10 cellular contexts compared by ENCODE assay signal in genomic region chr5:94969174-94969573, GRCh38.
DNase-seq lines count a peak whose midpoint lies in the region; TF ChIP-seq lines count a peak whose summit lies in the region.
"Had no signal": no experiment of that assay in that cellular context is flagged by ENCODE, and none has a peak within 500 bp of the region (broad histone marks: within the 10 kb centered on the region; RNA-seq: fewer than 3 reads in every experiment).

No MANE protein-coding gene starts in this region.

- no peak overlapping the region for H3K4me3 Mint-ChIP-seq in endodermal cell
- H3K4me3 Mint-ChIP-seq in activated naive CD4-positive, alpha-beta T cell treated with anti-CD3 and anti-CD28 coated beads, Interleukin-2, amount 10 ng/mL, durations not matched to agents 7 days and 5 days = no peak overlapping the region
- H3K4me3 Mint-ChIP-seq: activated naive CD8-positive, alpha-beta T cell treated with anti-CD3 and anti-CD28 coated beads for 36 hours had no signal

- no peak overlapping the region for H3K27ac ChIP-seq in endodermal cell (ENCODE audit: low read depth, low read length)
- H3K27ac ChIP-seq: upper lobe of left lung had no signal

- CTCF ChIA-PET in activated naive CD4-positive, alpha-beta T cell treated with anti-CD3 and anti-CD28 coated beads, Interleukin-2, amount 10 ng/mL, durations not matched to agents 7 days and 5 days (lab: Charles Lee) = interaction anchor here (0.8 to 1.4 kb wide), 6 partner anchors 9 to 292 kb away, joined by 3 to 5 read pairs (median 3); no protein-coding TSS in a partner anchor

- no peaks in the 10 kb centered on the region for H3K9me3 Mint-ChIP-seq in endodermal cell
- H3K9me3 Mint-ChIP-seq in activated naive CD4-positive, alpha-beta T cell treated with anti-CD3 and anti-CD28 coated beads, Interleukin-2, amount 10 ng/mL, durations not matched to agents 7 days and 5 days = no peaks in the 10 kb centered on the region

- H3K27me3 Mint-ChIP-seq in endodermal cell (ENCODE audit: insufficient read depth) = no peaks in the 10 kb centered on the region
- no peaks in the 10 kb centered on the region for H3K27me3 Mint-ChIP-seq in activated naive CD4-positive, alpha-beta T cell treated with anti-CD3 and anti-CD28 coated beads, Interleukin-2, amount 10 ng/mL, durations not matched to agents 7 days and 5 days
- H3K27me3 Mint-ChIP-seq: activated naive CD8-positive, alpha-beta T cell treated with anti-CD3 and anti-CD28 coated beads for 36 hours had no signal

- H3K4me3 ChIP-seq in AG10803 (ENCODE audit: low read length) = no peak overlapping the region
- no peak overlapping the region for H3K4me3 ChIP-seq in endodermal cell (ENCODE audit: low read length)
- H3K4me3 ChIP-seq: upper lobe of left lung had no signal

- 34% methylated on average over 3 of the region's 3 CpGs; no CpG with 5 or more reads in 1 of the 2 experiments for WGBS in endodermal cell (ENCODE audit: insufficient coverage in 1 of 2, insufficient read length in 1 of 2), 2 experiments

- no peaks in the 10 kb centered on the region for H3K9me3 ChIP-seq in endodermal cell (ENCODE audit: control insufficient read depth, low read length)
- H3K9me3 ChIP-seq: upper lobe of left lung had no signal

- no peaks in the 10 kb centered on the region for H3K4me1 Mint-ChIP-seq in endodermal cell
- H3K4me1 Mint-ChIP-seq in activated naive CD4-positive, alpha-beta T cell treated with anti-CD3 and anti-CD28 coated beads, Interleukin-2, amount 10 ng/mL, durations not matched to agents 7 days and 5 days = no peaks in the 10 kb centered on the region
- H3K4me1 Mint-ChIP-seq: activated naive CD8-positive, alpha-beta T cell treated with anti-CD3 and anti-CD28 coated beads for 36 hours had no signal

- DNase-seq in AG10803 (ENCODE audit: low read depth) (peak; percentile 4), GM20000 (ENCODE audit: low spot score) (peak; percentile 13), NCI-H1694 (lab: John Stamatoyannopoulos, UW) (peak; percentile 27), endodermal cell (no peak), LoVo (ENCODE audit: low spot score) (no peak), T-helper 9 cell (no peak), NCI-H1092 treated with DMSO at 0.1 percent for 48 hours (lab: John Stamatoyannopoulos, UW) (no peak)
- no peak for DNase-seq in activated naive CD4-positive, alpha-beta T cell treated with anti-CD3 and anti-CD28 coated beads, Interleukin-2, amount 10 ng/mL, durations not matched to agents 7 days and 5 days
- DNase-seq: activated naive CD8-positive, alpha-beta T cell treated with anti-CD3 and anti-CD28 coated beads for 36 hours; upper lobe of left lung had no signal

- no peak overlapping the region for H3K9ac ChIP-seq in endodermal cell (ENCODE audit: extremely low read depth, low read length, poor library complexity, severe bottlenecking)

- H3K27ac Mint-ChIP-seq in endodermal cell = no peak overlapping the region
- H3K27ac Mint-ChIP-seq in activated naive CD4-positive, alpha-beta T cell treated with anti-CD3 and anti-CD28 coated beads, Interleukin-2, amount 10 ng/mL, durations not matched to agents 7 days and 5 days = no peak overlapping the region
- H3K27ac Mint-ChIP-seq: activated naive CD8-positive, alpha-beta T cell treated with anti-CD3 and anti-CD28 coated beads for 36 hours had no signal

- peak; percentile 40 for TF ChIP-seq CTCF in AG10803 (conservative IDR thresholded peaks at IDR 0.05; ENCODE audit: low read length)
- no peak for TF ChIP-seq CTCF in GM20000 (IDR thresholded peaks at IDR 0.05; ENCODE audit: extremely low read depth, missing control alignments)
- peak; percentile 48 for TF ChIP-seq CTCF in endodermal cell (conservative IDR thresholded peaks at IDR 0.05)

- H3K36me3 Mint-ChIP-seq in endodermal cell (ENCODE audit: low read depth) = no peaks in the 10 kb centered on the region
- H3K36me3 Mint-ChIP-seq in activated naive CD4-positive, alpha-beta T cell treated with anti-CD3 and anti-CD28 coated beads, Interleukin-2, amount 10 ng/mL, durations not matched to agents 7 days and 5 days = no peaks in the 10 kb centered on the region
- H3K36me3 Mint-ChIP-seq: activated naive CD8-positive, alpha-beta T cell treated with anti-CD3 and anti-CD28 coated beads for 36 hours had no signal

- H3K4me1 ChIP-seq in endodermal cell (ENCODE audit: control insufficient read depth, insufficient read depth, low read length) = no peaks in the 10 kb centered on the region

- no peaks in the 10 kb centered on the region for H3K36me3 ChIP-seq in endodermal cell (ENCODE audit: control insufficient read depth, insufficient read depth, low read length)
- H3K36me3 ChIP-seq: upper lobe of left lung had no signal

- no peaks in the 10 kb centered on the region for H3K27me3 ChIP-seq in endodermal cell (ENCODE audit: control insufficient read depth, insufficient read depth, low read length, poor library complexity, severe bottlenecking)
- H3K27me3 ChIP-seq: upper lobe of left lung had no signal

Comparison
In these comparisons a context has a peak if more than half of its experiments do, and no peak if none do; other contexts are left out.
1. DNase-seq: peak in AG10803 (single experiment), GM20000 (single experiment) and NCI-H1694 (single experiment); none in endodermal cell (single experiment), LoVo (single experiment), T-helper 9 cell (single experiment), activated naive CD4-positive, alpha-beta T cell treated with anti-CD3 and anti-CD28 coated beads, Interleukin-2, amount 10 ng/mL, durations not matched to agents 7 days and 5 days (single experiment) and NCI-H1092 treated with DMSO at 0.1 percent for 48 hours (single experiment).